In the genomic region with DNA sequence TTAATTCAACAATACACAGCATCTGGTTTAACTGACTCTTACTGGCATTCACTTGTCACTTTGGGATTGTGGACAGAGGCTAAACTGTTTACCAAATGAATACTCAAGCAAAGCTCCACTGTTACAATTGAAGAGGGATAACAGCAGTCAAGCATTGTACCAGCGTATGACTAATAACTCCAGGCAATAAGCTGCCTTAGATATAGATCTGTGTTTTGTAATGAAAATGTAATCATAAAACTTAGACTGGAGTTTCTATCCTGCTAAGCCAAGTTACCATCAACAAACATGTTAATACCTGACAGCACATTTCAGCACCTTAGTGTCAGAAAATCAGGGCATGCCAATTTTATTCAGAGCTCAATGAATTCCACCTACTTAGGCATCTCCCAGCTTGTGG, we compare ENCODE assay signal across 31 cellular contexts.
DNase-seq lines count a peak whose midpoint lies in the region; ATAC-seq and TF ChIP-seq lines count a peak whose summit lies in the region.
"Had no signal": no experiment of that assay in that cellular context is flagged by ENCODE, and none has a peak within 500 bp of the region (broad histone marks: within the 10 kb centered on the region; RNA-seq: fewer than 3 reads in every experiment).

No MANE protein-coding gene starts in this region.

- DNase-seq in SK-N-SH (no peak), M059J (ENCODE audit: low read depth) (peak; percentile 54), dedifferentiated amniotic fluid mesenchymal stem cell (ENCODE audit: extremely low spot score) (peak; percentile 27), retinal pigment epithelial cell (ENCODE audit: low read depth) (peak; percentile 56), endothelial cell (ENCODE audit: low spot score) (no peak)
- no peak for DNase-seq in activated naive CD4-positive, alpha-beta T cell treated with Interleukin-2 at 50 U/mL for 16 hours
- DNase-seq: activated CD4-positive, alpha-beta T cell treated with anti-CD3 and anti-CD28 coated beads, Interleukin-2, amount 10 ng/mL, durations not matched to agents 24 days and 14 days; activated naive CD4-positive, alpha-beta T cell; activated T-cell treated with anti-CD3 and anti-CD28 coated beads, Interleukin-2, amount 50 U/mL, for 4 hours; amniotic stem cell; BE2C; effector memory CD4-positive, alpha-beta T cell; esophagus squamous epithelium; KBM-7; mesendoderm; NCI-H1417 treated with DMSO at 0.1 percent for 48 hours; NCI-H2081; NCI-H2227 treated with DMSO at 0.1 percent for 48 hours; stimulated activated CD4-positive, alpha-beta T cell treated with anti-CD3 and anti-CD28 coated beads, Interleukin-4, amount 100 ng/mL, for 24 hours; substantia nigra; SW 1271; T-helper 9 cell; upper lobe of left lung had no signal

- no peaks in the 10 kb centered on the region for H3K4me1 Mint-ChIP-seq in endothelial cell (ENCODE audit: unreplicated experiment)
- H3K4me1 Mint-ChIP-seq: activated CD4-positive, alpha-beta T cell treated with anti-CD3 and anti-CD28 coated beads, Interleukin-2, amount 10 ng/mL, durations not matched to agents 24 days and 14 days; stimulated activated effector memory CD8-positive, alpha-beta T cell treated with anti-CD3 and anti-CD28 coated beads, Interleukin-12 subunit alpha, Interleukin-12 subunit beta, amount 100 ng/mL, for 72 hours had no signal

- no peaks in the 10 kb centered on the region for H4K20me1 ChIP-seq in SK-N-SH (ENCODE audit: insufficient read depth)

- H3K9me2 ChIP-seq in SK-N-SH, result no peaks in the 10 kb centered on the region

- H2AFZ ChIP-seq in SK-N-SH (ENCODE audit: low read depth), result no peak overlapping the region
- H2AFZ ChIP-seq: hepatocyte had no signal

- H3K4me2 ChIP-seq in SK-N-SH, result no peak overlapping the region
- H3K4me2 ChIP-seq: hepatocyte had no signal

- TF ChIP-seq EP300 in SK-N-SH (IDR thresholded peaks at IDR 0.05; ENCODE audit: borderline replicate concordance in 1 of 2, low read depth in 1 of 2, low read length in 1 of 2), result no peak

- no peak for TF ChIP-seq CTCF in SK-N-SH (IDR thresholded peaks at IDR 0.05)
- no peak for TF ChIP-seq CTCF in retinal pigment epithelial cell (conservative IDR thresholded peaks at IDR 0.05; ENCODE audit: low read depth, low read length)
- TF ChIP-seq CTCF in endothelial cell (IDR thresholded peaks at IDR 0.05; ENCODE audit: unreplicated experiment), result no peak

- peak; percentile 61; the same call in 2 of the 3 replicates for ATAC-seq in SK-N-SH treated with all-trans-retinoic acid at 6 μM for 48 hours
- ATAC-seq in GM21576 (IDR thresholded peaks at IDR 0.05; ENCODE audit: unreplicated experiment), result no peak
- ATAC-seq: activated T-cell treated with anti-CD3 and anti-CD28 coated beads, Interleukin-2, amount 50 U/mL, for 4 hours; gastroesophageal sphincter; left lobe of liver; Right ventricle myocardium inferior; sciatic nerve; stimulated activated effector memory CD8-positive, alpha-beta T cell treated with anti-CD3 and anti-CD28 coated beads, Interleukin-12 subunit alpha, Interleukin-12 subunit beta, amount 100 ng/mL, for 72 hours had no signal

- H3K27me3 ChIP-seq in SK-N-SH (ENCODE audit: insufficient read depth), result no peaks in the 10 kb centered on the region
- H3K27me3 ChIP-seq: BE2C, esophagus squamous epithelium, hepatocyte, upper lobe of left lung had no signal

- H3K36me3 ChIP-seq in SK-N-SH (replicated peaks in 1 of 2; ENCODE audit: control insufficient read depth in 1 of 2, insufficient read depth in 2 of 2, low read length in 1 of 2), result no peaks in the 10 kb centered on the region
- H3K36me3 ChIP-seq: BE2C, esophagus squamous epithelium, gastroesophageal sphincter, upper lobe of left lung had no signal

- POLR2A ChIA-PET in SK-N-SH (lab: Yijun Ruan, JAX), result no interaction called here

- H3K9me3 ChIP-seq in SK-N-SH, result no peaks in the 10 kb centered on the region
- H3K9me3 ChIP-seq: BE2C, esophagus squamous epithelium, gastroesophageal sphincter, upper lobe of left lung had no signal

- no peaks in the 10 kb centered on the region for H3K27me3 Mint-ChIP-seq in endothelial cell (ENCODE audit: unreplicated experiment)

- no peak overlapping the region for H3K27ac ChIP-seq in SK-N-SH (ENCODE audit: low read depth in 2 of 2, low read length in 1 of 2)
- H3K27ac ChIP-seq: esophagus squamous epithelium, gastroesophageal sphincter, hepatocyte, upper lobe of left lung had no signal

- no peak overlapping the region for H3K27ac Mint-ChIP-seq in endothelial cell (ENCODE audit: unreplicated experiment)
- H3K27ac Mint-ChIP-seq: activated CD4-positive, alpha-beta T cell treated with anti-CD3 and anti-CD28 coated beads, Interleukin-2, amount 10 ng/mL, durations not matched to agents 24 days and 14 days; stimulated activated effector memory CD8-positive, alpha-beta T cell treated with anti-CD3 and anti-CD28 coated beads, Interleukin-12 subunit alpha, Interleukin-12 subunit beta, amount 100 ng/mL, for 72 hours had no signal

- no peaks in the 10 kb centered on the region for H3K9me3 Mint-ChIP-seq in endothelial cell (ENCODE audit: unreplicated experiment)
- H3K9me3 Mint-ChIP-seq: activated CD4-positive, alpha-beta T cell treated with anti-CD3 and anti-CD28 coated beads, Interleukin-2, amount 10 ng/mL, durations not matched to agents 24 days and 14 days; activated T-cell treated with anti-CD3 and anti-CD28 coated beads, Interleukin-2, amount 50 U/mL, for 4 hours; stimulated activated effector memory CD8-positive, alpha-beta T cell treated with anti-CD3 and anti-CD28 coated beads, Interleukin-12 subunit alpha, Interleukin-12 subunit beta, amount 100 ng/mL, for 72 hours had no signal

- no peaks in the 10 kb centered on the region for H3K4me1 ChIP-seq in SK-N-SH (ENCODE audit: control insufficient read depth in 1 of 2, insufficient read depth in 2 of 2, low read depth in 1 of 2, low read length in 1 of 2)
- H3K4me1 ChIP-seq: BE2C, upper lobe of left lung had no signal

- H3K4me3 Mint-ChIP-seq in endothelial cell (ENCODE audit: unreplicated experiment), result no peak overlapping the region
- H3K4me3 Mint-ChIP-seq: activated CD4-positive, alpha-beta T cell treated with anti-CD3 and anti-CD28 coated beads, Interleukin-2, amount 10 ng/mL, durations not matched to agents 24 days and 14 days; activated T-cell treated with anti-CD3 and anti-CD28 coated beads, Interleukin-2, amount 50 U/mL, for 4 hours; stimulated activated effector memory CD8-positive, alpha-beta T cell treated with anti-CD3 and anti-CD28 coated beads, Interleukin-12 subunit alpha, Interleukin-12 subunit beta, amount 100 ng/mL, for 72 hours had no signal

- no peaks in the 10 kb centered on the region for H3K36me3 Mint-ChIP-seq in endothelial cell (ENCODE audit: low read depth, unreplicated experiment)
- H3K36me3 Mint-ChIP-seq: stimulated activated effector memory CD8-positive, alpha-beta T cell treated with anti-CD3 and anti-CD28 coated beads, Interleukin-12 subunit alpha, Interleukin-12 subunit beta, amount 100 ng/mL, for 72 hours had no signal

- 0% methylated on average over 1 of the region's 1 CpG for WGBS in SK-N-SH (ENCODE audit: low lambda C conversion rate)

- H3K9ac ChIP-seq in SK-N-SH, result no peak overlapping the region

- H3F3A ChIP-seq in SK-N-SH (replicated peaks; ENCODE audit: insufficient read depth), result no peaks in the 10 kb centered on the region

- no peaks in the 10 kb centered on the region for H3K79me2 ChIP-seq in SK-N-SH (ENCODE audit: insufficient read depth)
- H3K79me2 ChIP-seq: hepatocyte had no signal

- TF ChIP-seq RAD21 in SK-N-SH (IDR thresholded peaks at IDR 0.05; ENCODE audit: low read length), result no peak

- H3K4me3 ChIP-seq in SK-N-SH (ENCODE audit: low read depth in 2 of 2, low read length in 1 of 2) (no peak overlapping the region), retinal pigment epithelial cell (ENCODE audit: low read length) (no peak overlapping the region)
- H3K4me3 ChIP-seq: esophagus squamous epithelium, gastroesophageal sphincter, hepatocyte, upper lobe of left lung had no signal

- CTCF ChIA-PET in SK-N-SH (lab: Yijun Ruan, JAX), result interaction anchor here (2.0 kb wide), 1 partner anchor 891 kb away, joined by 11 read pairs; the partner anchor contains the start of gene EPHA4

TF ChIP-seq in SK-N-SH treated with all-trans-retinoic acid at 6 μM for 48 hours, 23 proteins besides CTCF, POLR2A, EP300 and RAD21:
- no peak for TF ChIP-seq ISL1 (CRISPR knock-in tag; IDR thresholded peaks at IDR 0.05)

TF ChIP-seq in SK-N-SH, 30 proteins besides CTCF, POLR2A, EP300 and RAD21 (continues in another document):
- no peak for TF ChIP-seq PBX3 (IDR thresholded peaks at IDR 0.05)
- TF ChIP-seq EZH2phosphoT487 (IDR thresholded peaks at IDR 0.05; ENCODE audit: borderline replicate concordance, low read depth), result no peak
- no peak for TF ChIP-seq ZBTB33 (IDR thresholded peaks at IDR 0.05; ENCODE audit: borderline replicate concordance, low read depth)
- no peak for TF ChIP-seq RXRA (IDR thresholded peaks at IDR 0.05; ENCODE audit: borderline replicate concordance, low read depth)

Comparison
In these comparisons a context has a peak if more than half of its experiments do, and no peak if none do; other contexts are left out.
1. DNase-seq: peak in M059J (single experiment), dedifferentiated amniotic fluid mesenchymal stem cell (single experiment) and retinal pigment epithelial cell (single experiment); none in SK-N-SH (single experiment), endothelial cell (single experiment) and activated naive CD4-positive, alpha-beta T cell treated with Interleukin-2 at 50 U/mL for 16 hours (single experiment).